Comparison of ENCODE assay signal across 23 cellular contexts in the genomic region with DNA sequence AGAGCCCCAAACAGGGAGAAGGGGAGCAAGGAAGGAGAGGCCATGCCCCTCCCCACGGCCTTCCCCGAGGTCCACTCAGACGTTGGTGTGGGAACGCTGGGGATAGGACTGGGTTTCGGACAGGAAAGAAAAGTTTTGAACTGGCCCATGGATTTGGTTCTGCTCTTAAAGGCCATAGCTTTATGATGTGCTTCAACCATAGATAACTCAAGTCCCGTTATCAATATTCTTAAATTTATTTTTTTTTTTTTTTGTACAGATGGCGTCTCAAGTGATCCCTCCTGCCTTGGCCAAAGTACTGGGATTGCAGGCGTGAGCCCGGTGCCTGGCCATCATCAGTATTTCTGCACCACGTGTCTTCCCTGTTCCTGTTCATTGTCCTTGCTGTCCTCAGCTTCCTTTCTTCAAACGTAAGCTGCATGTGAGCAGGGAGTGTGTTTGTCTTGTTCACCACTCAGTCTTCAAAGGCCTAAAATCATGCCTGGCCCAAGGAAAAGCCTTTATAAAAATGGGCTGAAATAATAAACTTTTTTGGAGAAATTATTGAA. TPM values are rescaled to one million over a fixed set of nuclear protein-coding genes. Genes with fewer than 3 reads are reported as not detected.
DNase-seq lines count a peak whose midpoint lies in the region; ATAC-seq, FAIRE-seq and TF ChIP-seq lines count a peak whose summit lies in the region.
"Had no signal": no experiment of that assay in that cellular context is flagged by ENCODE, and none has a peak within 500 bp of the region (broad histone marks: within the 10 kb centered on the region; RNA-seq: fewer than 3 reads in every experiment).

No MANE protein-coding gene starts in this region.

- H2BK20ac ChIP-seq in H1 (ENCODE audit: low read length): no peak overlapping the region

- H3K23ac ChIP-seq in H1 (ENCODE audit: insufficient read length): no peak overlapping the region

- no peaks in the 10 kb centered on the region for H3K4me1 Mint-ChIP-seq in activated CD8-positive, alpha-beta T cell treated with anti-CD3 and anti-CD28 coated beads, Interleukin-2, amount 10 ng/mL, durations not matched to agents 7 days and 5 days (ENCODE audit: low read depth)
- no peaks in the 10 kb centered on the region for H3K4me1 Mint-ChIP-seq in activated CD8-positive, alpha-beta T cell treated with anti-CD3 and anti-CD28 coated beads for 36 hours (ENCODE audit: low read depth)

- H3K79me2 ChIP-seq in H1 (ENCODE audit: control insufficient read depth in 1 of 2, insufficient read depth in 2 of 2, low read length in 2 of 2): no peaks in the 10 kb centered on the region

- no peak overlapping the region for H3K4me3 Mint-ChIP-seq in activated CD8-positive, alpha-beta T cell treated with anti-CD3 and anti-CD28 coated beads, Interleukin-2, amount 10 ng/mL, durations not matched to agents 7 days and 5 days
- H3K4me3 Mint-ChIP-seq in activated CD8-positive, alpha-beta T cell treated with anti-CD3 and anti-CD28 coated beads for 36 hours: no peak overlapping the region
- H3K4me3 Mint-ChIP-seq: CD4-positive, alpha-beta T cell; HFFc6 had no signal

- H3K9me3 Mint-ChIP-seq in activated CD8-positive, alpha-beta T cell treated with anti-CD3 and anti-CD28 coated beads, Interleukin-2, amount 10 ng/mL, durations not matched to agents 7 days and 5 days (ENCODE audit: insufficient read depth): peaks cover 6% of the 10 kb centered on the region
- peaks cover 4% of the 10 kb centered on the region for H3K9me3 Mint-ChIP-seq in activated CD8-positive, alpha-beta T cell treated with anti-CD3 and anti-CD28 coated beads for 36 hours

- H3K14ac ChIP-seq in H1 (ENCODE audit: insufficient read length): no peak overlapping the region

- no peak for FAIRE-seq in H1 (lab: Jason Lieb, UNC)
- FAIRE-seq: A549, D721Med, GM12892, GM18507, H54 had no signal

- peak overlapping the region; percentile 75; the same call in 1 of the 2 replicates for H2AK5ac ChIP-seq in H1 (ENCODE audit: low read depth, low read length)

- H3K36me3 ChIP-seq in H1 (ENCODE audit: control insufficient read depth in 2 of 4, insufficient read depth in 4 of 4, low read length in 3 of 4) (no peaks in the 10 kb centered on the region), neutrophil (no peaks in the 10 kb centered on the region)

- TF ChIP-seq CTCF in activated CD8-positive, alpha-beta T cell treated with anti-CD3 and anti-CD28 coated beads for 36 hours (IDR thresholded peaks at IDR 0.05): no peak
- TF ChIP-seq CTCF in H1 (IDR thresholded peaks at IDR 0.05; ENCODE audit: control extremely low read depth in 1 of 3, insufficient read depth in 1 of 3, low read depth in 1 of 3, low read length in 3 of 3) (no peak), neutrophil (IDR thresholded peaks at IDR 0.05) (no peak)

- 0 out of 2 replicates have a peak overlapping the region, but pooled peaks have one; percentile 60 for H2BK12ac ChIP-seq in H1 (ENCODE audit: low read depth, low read length)

- H3K56ac ChIP-seq in H1 (replicated peaks; ENCODE audit: insufficient read length, low read depth, low read length): no peak overlapping the region

- no peaks in the 10 kb centered on the region for H3K23me2 ChIP-seq in H1 (ENCODE audit: low read depth, low read length)

- no peak overlapping the region for H4K8ac ChIP-seq in H1 (ENCODE audit: extremely low read depth, insufficient read depth, low read length)

- 0 out of 2 replicates have a peak overlapping the region, but pooled peaks have one; percentile 52 for H2BK5ac ChIP-seq in H1 (ENCODE audit: low read depth, low read length)

- H2AFZ ChIP-seq in H1 (ENCODE audit: low read length): no peak overlapping the region

- no peak overlapping the region for H3K27ac Mint-ChIP-seq in activated CD8-positive, alpha-beta T cell treated with anti-CD3 and anti-CD28 coated beads, Interleukin-2, amount 10 ng/mL, durations not matched to agents 7 days and 5 days
- H3K27ac Mint-ChIP-seq in activated CD8-positive, alpha-beta T cell treated with anti-CD3 and anti-CD28 coated beads for 36 hours: no peak overlapping the region
- H3K27ac Mint-ChIP-seq: CD4-positive, alpha-beta T cell; HFFc6 had no signal

- no peak for TF ChIP-seq POLR2A in H1 (IDR thresholded peaks at IDR 0.05; ENCODE audit: control extremely low read depth in 1 of 2, low read depth in 2 of 2, low read length in 2 of 2)

- H4K5ac ChIP-seq in H1 (ENCODE audit: insufficient read length, low read depth, low read length): no peak overlapping the region

- H3K4me3 ChIP-seq in H1 (ENCODE audit: extremely low read depth in 1 of 4, insufficient read depth in 2 of 4, low read depth in 3 of 4, low read length in 4 of 4) (no peak overlapping the region), neutrophil (ENCODE audit: low read depth in 1 of 2, low read length in 1 of 2) (peak overlapping the region in 1 of 2 experiments; percentile 34)
- H3K4me3 ChIP-seq: A549 had no signal

- no peak overlapping the region for H3K4ac ChIP-seq in H1 (replicated peaks; ENCODE audit: insufficient read length, low read depth, low read length)

- H3K4me2 ChIP-seq in H1 (ENCODE audit: insufficient read depth in 1 of 2, low read depth in 2 of 2, low read length in 2 of 2): no peak overlapping the region
- H3K4me2 ChIP-seq: A549 had no signal

- no peak overlapping the region for H3K9ac ChIP-seq in H1 (replicated peaks in 1 of 4; ENCODE audit: extremely low read depth in 1 of 4, low read depth in 3 of 4, low read length in 3 of 4)

- H3K9me3 ChIP-seq in H1 (ENCODE audit: insufficient read depth in 2 of 2, low read depth in 1 of 2, low read length in 1 of 2) (peaks cover 3 to 4% of the 10 kb centered on the region in 2 experiments; a peak in 1 of 4 replicates), neutrophil (no peaks in the 10 kb centered on the region)
- H3K9me3 ChIP-seq: Caco-2 had no signal

- no peak for ATAC-seq in activated CD8-positive, alpha-beta T cell treated with anti-CD3 and anti-CD28 coated beads, Interleukin-2, amount 10 ng/mL, durations not matched to agents 7 days and 5 days
- no peak for ATAC-seq in activated CD8-positive, alpha-beta T cell treated with anti-CD3 and anti-CD28 coated beads for 36 hours
- ATAC-seq in GM19452 (IDR thresholded peaks at IDR 0.05; ENCODE audit: unreplicated experiment): no peak
- ATAC-seq: A549, HCT116 had no signal

- H3K4me1 ChIP-seq in H1 (replicated peaks in 1 of 4; ENCODE audit: control insufficient read depth in 3 of 4, insufficient read depth in 4 of 4, low read length in 3 of 4): peaks cover 0 to 2% (median 0%) of the 10 kb centered on the region in 4 experiments; a peak in 1 of 7 replicates
- peaks cover 44 to 51% of the 10 kb centered on the region in 2 experiments for H3K4me1 ChIP-seq in neutrophil (ENCODE audit: control insufficient read depth in 1 of 2, insufficient read depth in 1 of 2, low read depth in 1 of 2, low read length in 1 of 2)
- H3K4me1 ChIP-seq: A549, Caco-2 had no signal

- intact Hi-C loops in activated CD8-positive, alpha-beta T cell treated with anti-CD3 and anti-CD28 coated beads for 36 hours (cut with micrococcal nuclease): no loop called here

- H3K27ac ChIP-seq in H1 (ENCODE audit: low read depth, low read length): no peak overlapping the region
- H3K27ac ChIP-seq in neutrophil: peak overlapping the region; percentile 88
- H3K27ac ChIP-seq: 22Rv1, A549, C4-2B, HL-60 had no signal

- no peak overlapping the region for H3K18ac ChIP-seq in H1 (ENCODE audit: extremely low read depth, low read length)

- DNase-seq in activated CD8-positive, alpha-beta T cell treated with anti-CD3 and anti-CD28 coated beads, Interleukin-2, amount 10 ng/mL, durations not matched to agents 7 days and 5 days: peak; percentile 9
- DNase-seq in activated CD8-positive, alpha-beta T cell treated with anti-CD3 and anti-CD28 coated beads for 36 hours: no peak
- DNase-seq in H1 (ENCODE audit: low read depth in 1 of 2, low spot score in 2 of 2) (no peak), globus pallidus (ENCODE audit: low spot score) (no peak)
- no peak for DNase-seq in effector CD4-positive, alpha-beta T cell
- DNase-seq: AML-193; Caco-2; CD4-positive, alpha-beta T cell; GDM1; HFFc6 had no signal

- H3K79me1 ChIP-seq in H1 (ENCODE audit: low read depth, low read length): no peaks in the 10 kb centered on the region

- no peaks in the 10 kb centered on the region for H3K27me3 Mint-ChIP-seq in activated CD8-positive, alpha-beta T cell treated with anti-CD3 and anti-CD28 coated beads, Interleukin-2, amount 10 ng/mL, durations not matched to agents 7 days and 5 days (ENCODE audit: low read depth)
- H3K27me3 Mint-ChIP-seq in activated CD8-positive, alpha-beta T cell treated with anti-CD3 and anti-CD28 coated beads for 36 hours: no peaks in the 10 kb centered on the region
- H3K27me3 Mint-ChIP-seq: CD4-positive, alpha-beta T cell had no signal

- no peak overlapping the region for H2BK15ac ChIP-seq in H1 (ENCODE audit: low read length)

- no peak for TF ChIP-seq EP300 in H1 (IDR thresholded peaks at IDR 0.05; ENCODE audit: borderline replicate concordance in 1 of 2, low read depth in 2 of 2, low read length in 2 of 2)

- TF ChIP-seq RAD21 in H1 (IDR thresholded peaks at IDR 0.05 in 1 of 2, conservative IDR thresholded peaks at IDR 0.05 in 1 of 2; ENCODE audit: low read depth in 2 of 2, low read length in 2 of 2): no peak

- no peak overlapping the region for H2BK120ac ChIP-seq in H1 (replicated peaks; ENCODE audit: low read depth, low read length)

- no peaks in the 10 kb centered on the region for H3K27me3 ChIP-seq in H1 (replicated peaks in 1 of 4; ENCODE audit: control insufficient read depth in 3 of 4, extremely low read depth in 1 of 4, insufficient read depth in 3 of 4, low read length in 3 of 4)
- no peaks in the 10 kb centered on the region for H3K27me3 ChIP-seq in neutrophil

- 85% methylated on average over 11 of the region's 11 CpGs; no CpG with 5 or more reads in 1 of the 2 experiments for WGBS in H1 (ENCODE audit: extremely low coverage in 1 of 2, insufficient coverage in 1 of 2, insufficient read length in 1 of 2, insufficient replicate concordance in 2 of 2, low coverage in 1 of 2, low lambda C conversion rate in 2 of 2, missing lambda C conversion rate in 1 of 2), 2 experiments

- no peak overlapping the region for H4K91ac ChIP-seq in H1 (replicated peaks; ENCODE audit: insufficient read length, low read length)

- POLR2A ChIA-PET in activated CD8-positive, alpha-beta T cell treated with anti-CD3 and anti-CD28 coated beads, Interleukin-2, amount 10 ng/mL, durations not matched to agents 7 days and 5 days (lab: Charles Lee): no interaction called here
- POLR2A ChIA-PET in activated CD8-positive, alpha-beta T cell treated with anti-CD3 and anti-CD28 coated beads for 36 hours (lab: Charles Lee): interaction anchor here (0.7 kb wide), 1 partner anchor 149 kb away, joined by 3 read pairs; no protein-coding TSS in a partner anchor
- POLR2A ChIA-PET in H1 (lab: Charles Lee; ENCODE audit: partially characterized antibody): interaction anchor here (1.2 kb wide), 1 partner anchor 11 kb away, joined by 3 read pairs; no protein-coding TSS in a partner anchor

- H4K20me1 ChIP-seq in H1 (replicated peaks in 1 of 2; ENCODE audit: control insufficient read depth in 1 of 2, insufficient read depth in 2 of 2, low read length in 2 of 2): no peaks in the 10 kb centered on the region

- CTCF ChIA-PET in activated CD8-positive, alpha-beta T cell treated with anti-CD3 and anti-CD28 coated beads, Interleukin-2, amount 10 ng/mL, durations not matched to agents 7 days and 5 days (lab: Charles Lee): no interaction called here
- CTCF ChIA-PET in activated CD8-positive, alpha-beta T cell treated with anti-CD3 and anti-CD28 coated beads for 36 hours (lab: Charles Lee): interaction anchor here (0.8 to 1.2 kb wide), 2 partner anchors 31 to 202 kb away, joined by 3 to 5 read pairs; no protein-coding TSS in a partner anchor
- CTCF ChIA-PET in H1 (lab: Charles Lee; ENCODE audit: partially characterized antibody): interaction anchor here (0.6 to 1.1 kb wide), 6 partner anchors 9 to 40 kb away, joined by 3 to 8 read pairs (median 3); no protein-coding TSS in a partner anchor

- peaks cover 5% of the 10 kb centered on the region for H3K36me3 Mint-ChIP-seq in activated CD8-positive, alpha-beta T cell treated with anti-CD3 and anti-CD28 coated beads, Interleukin-2, amount 10 ng/mL, durations not matched to agents 7 days and 5 days (ENCODE audit: low read depth)
- H3K36me3 Mint-ChIP-seq in activated CD8-positive, alpha-beta T cell treated with anti-CD3 and anti-CD28 coated beads for 36 hours (ENCODE audit: low read depth): peaks cover 6% of the 10 kb centered on the region

RNA-seq across cellular contexts. Expression of a gene that starts 0.8 kb away (rescaled TPM):
- total RNA-seq in activated CD8-positive, alpha-beta T cell treated with anti-CD3 and anti-CD28 coated beads, Interleukin-2, amount 10 ng/mL, durations not matched to agents 7 days and 5 days: not detected
- not detected for total RNA-seq in activated CD8-positive, alpha-beta T cell treated with anti-CD3 and anti-CD28 coated beads for 36 hours
- total RNA-seq in H1 (2021; fragmentation: NEBNext Ultra II Directional; extraction: Animal tissue kit (Norgen Biotek cat#: 25700)): not detected in 2 replicates
- 0.08 TPM in 1 of 2 replicates, not detected in the other for polyA plus RNA-seq in H1 (2011; rRNA removed)
- not detected for polyA plus RNA-seq in H1 (2011; cell fraction: cytosol; rRNA removed)
- polyA plus RNA-seq in H1 (2011; cell fraction: nucleus; rRNA removed): 0.09 TPM
- polyA plus RNA-seq in H1 (2012, experiment 1 of 2): not detected in 4 replicates
- polyA plus RNA-seq in H1 (2012, experiment 2 of 2): not detected
- not detected for polyA plus RNA-seq in H1 (2013, experiment 1 of 2)
- not detected for polyA plus RNA-seq in H1 (2013, experiment 2 of 2)
- polyA minus RNA-seq in H1 (2011; rRNA and poly(A)+ RNA removed): not detected in 2 replicates
- polyA minus RNA-seq in H1 (2011; cell fraction: cytosol; rRNA and poly(A)+ RNA removed): not detected
- 0.90 TPM for polyA minus RNA-seq in H1 (2011; cell fraction: nucleus; rRNA and poly(A)+ RNA removed)
- total RNA-seq: Caco-2; CD4-positive, alpha-beta T cell; HFFc6; HT1080 had no signal
- polyA plus RNA-seq: A549, BJ had no signal

RNA-seq across cellular contexts. Expression of a gene that starts 10.5 kb away (rescaled TPM):
- total RNA-seq in activated CD8-positive, alpha-beta T cell treated with anti-CD3 and anti-CD28 coated beads, Interleukin-2, amount 10 ng/mL, durations not matched to agents 7 days and 5 days: not detected
- total RNA-seq in activated CD8-positive, alpha-beta T cell treated with anti-CD3 and anti-CD28 coated beads for 36 hours: not detected
- not detected in 2 replicates for total RNA-seq in H1 (2021; fragmentation: NEBNext Ultra II Directional; extraction: Animal tissue kit (Norgen Biotek cat#: 25700))
- polyA plus RNA-seq in H1 (2011; rRNA removed): 0.06 and 0.11 TPM in 2 replicates
- not detected for polyA plus RNA-seq in H1 (2011; cell fraction: cytosol; rRNA removed)
- 0.13 TPM for polyA plus RNA-seq in H1 (2011; cell fraction: nucleus; rRNA removed)
- polyA plus RNA-seq in H1 (2012, experiment 1 of 2): 0.16 TPM in 1 of 4 replicates, not detected in the others
- not detected for polyA plus RNA-seq in H1 (2012, experiment 2 of 2)
- polyA plus RNA-seq in H1 (2013, experiment 1 of 2): not detected
- polyA plus RNA-seq in H1 (2013, experiment 2 of 2): not detected
- 0.38 and 0.51 TPM in 2 replicates for polyA minus RNA-seq in H1 (2011; rRNA and poly(A)+ RNA removed)
- polyA minus RNA-seq in H1 (2011; cell fraction: cytosol; rRNA and poly(A)+ RNA removed): not detected
- not detected for polyA minus RNA-seq in H1 (2011; cell fraction: nucleus; rRNA and poly(A)+ RNA removed)
- total RNA-seq: Caco-2; CD4-positive, alpha-beta T cell; HFFc6; HT1080 had no signal
- polyA plus RNA-seq: A549, BJ had no signal

RNA-seq across cellular contexts. Expression of a gene that starts 17.8 kb away (rescaled TPM):
- total RNA-seq in activated CD8-positive, alpha-beta T cell treated with anti-CD3 and anti-CD28 coated beads, Interleukin-2, amount 10 ng/mL, durations not matched to agents 7 days and 5 days: not detected
- not detected for total RNA-seq in activated CD8-positive, alpha-beta T cell treated with anti-CD3 and anti-CD28 coated beads for 36 hours
- not detected in 2 replicates for total RNA-seq in H1 (2021; fragmentation: NEBNext Ultra II Directional; extraction: Animal tissue kit (Norgen Biotek cat#: 25700))
- polyA plus RNA-seq in H1 (2011; rRNA removed): 0.16 TPM in 1 of 2 replicates, not detected in the other
- polyA plus RNA-seq in H1 (2011; cell fraction: cytosol; rRNA removed): not detected
- 0.20 TPM for polyA plus RNA-seq in H1 (2011; cell fraction: nucleus; rRNA removed)
- polyA plus RNA-seq in H1 (2012, experiment 1 of 2): not detected in 4 replicates
- not detected for polyA plus RNA-seq in H1 (2012, experiment 2 of 2)
- polyA plus RNA-seq in H1 (2013, experiment 1 of 2): not detected
- not detected for polyA plus RNA-seq in H1 (2013, experiment 2 of 2)
- 0.19 TPM in 1 of 2 replicates, not detected in the other for polyA minus RNA-seq in H1 (2011; rRNA and poly(A)+ RNA removed)
- not detected for polyA minus RNA-seq in H1 (2011; cell fraction: cytosol; rRNA and poly(A)+ RNA removed)
- polyA minus RNA-seq in H1 (2011; cell fraction: nucleus; rRNA and poly(A)+ RNA removed): 1.9 TPM
- total RNA-seq: Caco-2; CD4-positive, alpha-beta T cell; HFFc6; HT1080 had no signal
- polyA plus RNA-seq: A549, BJ had no signal

RNA-seq across cellular contexts. Expression of a gene that starts 32.7 kb away (rescaled TPM):
- not detected for total RNA-seq in activated CD8-positive, alpha-beta T cell treated with anti-CD3 and anti-CD28 coated beads, Interleukin-2, amount 10 ng/mL, durations not matched to agents 7 days and 5 days
- total RNA-seq in activated CD8-positive, alpha-beta T cell treated with anti-CD3 and anti-CD28 coated beads for 36 hours: not detected
- total RNA-seq in H1 (2021; fragmentation: NEBNext Ultra II Directional; extraction: Animal tissue kit (Norgen Biotek cat#: 25700)): not detected in 2 replicates
- not detected in 2 replicates for polyA plus RNA-seq in H1 (2011; rRNA removed)
- not detected for polyA plus RNA-seq in H1 (2011; cell fraction: cytosol; rRNA removed)
- polyA plus RNA-seq in H1 (2011; cell fraction: nucleus; rRNA removed): 0.09 TPM
- not detected in 4 replicates for polyA plus RNA-seq in H1 (2012, experiment 1 of 2)
- polyA plus RNA-seq in H1 (2012, experiment 2 of 2): not detected
- polyA plus RNA-seq in H1 (2013, experiment 1 of 2): not detected
- not detected for polyA plus RNA-seq in H1 (2013, experiment 2 of 2)
- polyA minus RNA-seq in H1 (2011; rRNA and poly(A)+ RNA removed): not detected in 2 replicates
- polyA minus RNA-seq in H1 (2011; cell fraction: cytosol; rRNA and poly(A)+ RNA removed): not detected
- polyA minus RNA-seq in H1 (2011; cell fraction: nucleus; rRNA and poly(A)+ RNA removed): not detected
- total RNA-seq: Caco-2; CD4-positive, alpha-beta T cell; HFFc6; HT1080 had no signal
- polyA plus RNA-seq: A549, BJ had no signal

RNA-seq across cellular contexts. Expression of a gene that starts 39.6 kb away (rescaled TPM):
- not detected for total RNA-seq in activated CD8-positive, alpha-beta T cell treated with anti-CD3 and anti-CD28 coated beads, Interleukin-2, amount 10 ng/mL, durations not matched to agents 7 days and 5 days
- total RNA-seq in activated CD8-positive, alpha-beta T cell treated with anti-CD3 and anti-CD28 coated beads for 36 hours: not detected
- total RNA-seq in H1 (2021; fragmentation: NEBNext Ultra II Directional; extraction: Animal tissue kit (Norgen Biotek cat#: 25700)): not detected in 2 replicates
- 0.08 and 0.09 TPM in 2 replicates for polyA plus RNA-seq in H1 (2011; rRNA removed)
- not detected for polyA plus RNA-seq in H1 (2011; cell fraction: cytosol; rRNA removed)
- polyA plus RNA-seq in H1 (2011; cell fraction: nucleus; rRNA removed): not detected
- not detected in 4 replicates for polyA plus RNA-seq in H1 (2012, experiment 1 of 2)
- not detected for polyA plus RNA-seq in H1 (2012, experiment 2 of 2)
- not detected for polyA plus RNA-seq in H1 (2013, experiment 1 of 2)
- polyA plus RNA-seq in H1 (2013, experiment 2 of 2): not detected
- 0.15 and 0.22 TPM in 2 replicates for polyA minus RNA-seq in H1 (2011; rRNA and poly(A)+ RNA removed)
- not detected for polyA minus RNA-seq in H1 (2011; cell fraction: cytosol; rRNA and poly(A)+ RNA removed)
- not detected for polyA minus RNA-seq in H1 (2011; cell fraction: nucleus; rRNA and poly(A)+ RNA removed)
- total RNA-seq: Caco-2; CD4-positive, alpha-beta T cell; HFFc6; HT1080 had no signal
- polyA plus RNA-seq: A549, BJ had no signal
